8 cellular contexts compared by ENCODE assay signal in genomic region chr2:176997074-176997791, GRCh38.
DNase-seq lines count a peak whose midpoint lies in the region; ATAC-seq lines count a peak whose summit lies in the region.

No MANE protein-coding gene starts in this region.

- no peaks in the 10 kb centered on the region for H3K27me3 ChIP-seq in MG63

- H3K4me3 ChIP-seq in MG63, result no peak overlapping the region

- peak; percentile 57 for ATAC-seq in GM21723 (IDR thresholded peaks at IDR 0.05; ENCODE audit: unreplicated experiment)
- no peak for ATAC-seq in left cardiac atrium

- H3K9me3 ChIP-seq in MG63, result no peaks in the 10 kb centered on the region

- no peaks in the 10 kb centered on the region for H3K36me3 ChIP-seq in MG63

- intact Hi-C loops in left cardiac atrium (cut with DNase I), result no loop called here

- peak; percentile 80 for DNase-seq in ELR (ENCODE audit: low read depth)
- peak; percentile 62 for DNase-seq in MG63
- DNase-seq in fibroblast of peridontal ligament (ENCODE audit: extremely low read depth), result peak; percentile 85
- no peak for DNase-seq in COLO668 (lab: John Stamatoyannopoulos, UW; ENCODE audit: unreplicated experiment)
- no peak for DNase-seq in left cardiac atrium
- no peak for DNase-seq in NCI-H1694 treated with DMSO at 0.1 percent for 48 hours (lab: John Stamatoyannopoulos, UW)
- DNase-seq in activated gamma-delta T cell treated with Interleukin-2 at 50 U/mL for 16 hours, result no peak

Comparison
In these comparisons a context has a peak if more than half of its experiments do, and no peak if none do; other contexts are left out.
1. DNase-seq: peak in ELR (single experiment), MG63 (single experiment) and fibroblast of peridontal ligament (single experiment); none in COLO668 (single experiment), left cardiac atrium (single experiment), NCI-H1694 treated with DMSO at 0.1 percent for 48 hours (single experiment) and activated gamma-delta T cell treated with Interleukin-2 at 50 U/mL for 16 hours (single experiment).